6 cellular contexts compared by ENCODE assay signal in genomic region chr12:57090924-57091632, GRCh38.
DNase-seq lines count a peak whose midpoint lies in the region; TF ChIP-seq lines count a peak whose summit lies in the region.

No MANE protein-coding gene starts in this region.

- H3K4me1 Mint-ChIP-seq in T-helper 2 cell treated with Interferon-gamma antibody and Interleukin-4, amounts not matched to agents 5 μg/mL and 100 μg/mL, for 36 hours (ENCODE audit: low read depth), result peaks cover 51% of the 10 kb centered on the region

- no peak for DNase-seq in T-helper 2 cell treated with Interferon-gamma antibody and Interleukin-4, amounts not matched to agents 5 μg/mL and 100 μg/mL, for 36 hours (ENCODE audit: low spot score)
- DNase-seq in T-helper 2 cell (no peak), fibroblast of pulmonary artery (ENCODE audit: low read depth) (no peak), substantia nigra (lab: John Stamatoyannopoulos, UW) (peak in 36 of 49 donors; percentile 6 to 67 (median 44)), SW480 (ENCODE audit: low spot score) (no peak), OCI-M1 (lab: John Stamatoyannopoulos, UW) (no peak)

- no peak for TF ChIP-seq CTCF in fibroblast of pulmonary artery (IDR thresholded peaks at IDR 0.05; ENCODE audit: low read length, missing control alignments)

- H3K36me3 Mint-ChIP-seq in T-helper 2 cell treated with Interferon-gamma antibody and Interleukin-4, amounts not matched to agents 5 μg/mL and 100 μg/mL, for 36 hours (ENCODE audit: low read depth), result peaks cover 24% of the 10 kb centered on the region

- H3K4me3 ChIP-seq in fibroblast of pulmonary artery (replicated peaks; ENCODE audit: low read depth, low read length), result peak overlapping the region; percentile 94

- H3K27me3 Mint-ChIP-seq in T-helper 2 cell treated with Interferon-gamma antibody and Interleukin-4, amounts not matched to agents 5 μg/mL and 100 μg/mL, for 36 hours (ENCODE audit: low read depth), result no peaks in the 10 kb centered on the region

- no peaks in the 10 kb centered on the region for H3K9me3 Mint-ChIP-seq in T-helper 2 cell treated with Interferon-gamma antibody and Interleukin-4, amounts not matched to agents 5 μg/mL and 100 μg/mL, for 36 hours

- H3K27ac Mint-ChIP-seq in T-helper 2 cell treated with Interferon-gamma antibody and Interleukin-4, amounts not matched to agents 5 μg/mL and 100 μg/mL, for 36 hours, result no peak overlapping the region

- peak overlapping the region; percentile 74 for H3K27ac ChIP-seq in substantia nigra (ENCODE audit: low read depth, low read length, poor library complexity, severe bottlenecking)

- H3K4me3 Mint-ChIP-seq in T-helper 2 cell treated with Interferon-gamma antibody and Interleukin-4, amounts not matched to agents 5 μg/mL and 100 μg/mL, for 36 hours, result peak overlapping the region; percentile 56

Comparison
In these comparisons a context has a peak if more than half of its experiments do, and no peak if none do; other contexts are left out.
1. DNase-seq: peak in substantia nigra (36 of 49); none in T-helper 2 cell treated with Interferon-gamma antibody and Interleukin-4, amounts not matched to agents 5 μg/mL and 100 μg/mL, for 36 hours (single experiment), T-helper 2 cell (0 of 5), fibroblast of pulmonary artery (single experiment), SW480 (single experiment) and OCI-M1 (single experiment).